8 cellular contexts compared by ENCODE assay signal in the genomic region with DNA sequence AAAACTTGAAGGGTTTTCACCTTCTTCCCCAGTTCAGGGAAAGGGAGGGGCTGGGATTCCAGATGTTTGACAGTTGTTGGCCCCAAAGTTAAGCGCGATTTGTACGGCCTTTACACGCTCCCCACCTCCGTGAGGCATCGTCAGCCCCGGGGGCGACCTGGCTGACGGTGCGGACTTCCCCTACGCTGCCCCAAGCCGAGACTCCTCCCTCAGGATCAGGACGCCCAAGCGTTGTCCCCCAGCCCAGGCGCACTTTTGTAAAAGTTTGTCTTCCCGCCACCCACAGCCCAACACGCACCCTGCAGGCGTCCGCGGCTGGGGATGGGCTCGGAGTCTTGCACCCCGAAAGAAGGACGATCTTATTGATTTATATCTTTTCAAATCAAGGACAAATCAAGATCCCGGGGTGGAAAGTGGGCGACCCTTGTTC. TPM values are rescaled to one million over a fixed set of nuclear protein-coding genes. Genes with fewer than 3 reads are reported as not detected.
DNase-seq lines count a peak whose midpoint lies in the region; ATAC-seq and TF ChIP-seq lines count a peak whose summit lies in the region.

No MANE protein-coding gene starts in this region.

- peak in 1 of 2 donors; percentile 57 for TF ChIP-seq POLR2A in thyroid gland (IDR thresholded peaks at IDR 0.05)

- peak overlapping the region; percentile 85 for H3K4me3 Mint-ChIP-seq in activated T-helper 1 cell treated with anti-CD3 and anti-CD28 coated beads, Interleukin-12 subunit alpha, Interleukin-12 subunit beta, Interleukin-2, Interleukin-4 antibody, amounts not matched to agents 30 ng/mL and 10 ng/mL and 1 ng/mL, durations not matched to agents 14 hours and 24 hours and 36 hours
- H3K4me3 Mint-ChIP-seq in nephron, result peak overlapping the region; percentile 94 to 98 (median 97)

- no peak for TF ChIP-seq CTCF in DOHH2 (IDR thresholded peaks at IDR 0.05; ENCODE audit: low read depth, low read length, poor library complexity, severe bottlenecking)
- no peak for TF ChIP-seq CTCF in fibroblast of the aortic adventitia (IDR thresholded peaks at IDR 0.05; ENCODE audit: insufficient read depth, low read length)
- no peak for TF ChIP-seq CTCF in nephron (IDR thresholded peaks at IDR 0.05; ENCODE audit: unreplicated experiment in 3 of 3)
- TF ChIP-seq CTCF in thyroid gland (IDR thresholded peaks at IDR 0.05), result no peak

- H3K4me2 ChIP-seq in DOHH2 (ENCODE audit: low read length), result peak overlapping the region; percentile 66

- DNase-seq in M059J (ENCODE audit: low read depth), result peak; percentile 29
- peak; percentile 20 for DNase-seq in activated T-helper 1 cell treated with anti-CD3 and anti-CD28 coated beads, Interleukin-12 subunit alpha, Interleukin-12 subunit beta, Interleukin-2, Interleukin-4 antibody, amounts not matched to agents 30 ng/mL and 10 ng/mL and 1 ng/mL, durations not matched to agents 14 hours and 24 hours and 36 hours (ENCODE audit: low spot score)
- DNase-seq in fibroblast of the aortic adventitia (ENCODE audit: low read depth), result peak; percentile 3
- DNase-seq in thyroid gland, result peak; percentile 55 to 68
- DNase-seq in DMS114 treated with DMSO at 0.1 percent for 48 hours (lab: John Stamatoyannopoulos, UW; ENCODE audit: unreplicated experiment), result no peak

- no peaks in the 10 kb centered on the region for H3K9me3 Mint-ChIP-seq in activated T-helper 1 cell treated with anti-CD3 and anti-CD28 coated beads, Interleukin-12 subunit alpha, Interleukin-12 subunit beta, Interleukin-2, Interleukin-4 antibody, amounts not matched to agents 30 ng/mL and 10 ng/mL and 1 ng/mL, durations not matched to agents 14 hours and 24 hours and 36 hours
- no peaks in the 10 kb centered on the region for H3K9me3 Mint-ChIP-seq in nephron

- H3K4me1 Mint-ChIP-seq in activated T-helper 1 cell treated with anti-CD3 and anti-CD28 coated beads, Interleukin-12 subunit alpha, Interleukin-12 subunit beta, Interleukin-2, Interleukin-4 antibody, amounts not matched to agents 30 ng/mL and 10 ng/mL and 1 ng/mL, durations not matched to agents 14 hours and 24 hours and 36 hours (ENCODE audit: low read depth), result peaks cover 10% of the 10 kb centered on the region
- peaks cover 42% of the 10 kb centered on the region for H3K4me1 Mint-ChIP-seq in nephron

- peak; percentile 52 for ATAC-seq in GM21723 (IDR thresholded peaks at IDR 0.05; ENCODE audit: unreplicated experiment)

- H3F3A ChIP-seq in DOHH2 (ENCODE audit: control insufficient read depth, insufficient read depth), result no peaks in the 10 kb centered on the region

- H3K27ac ChIP-seq in DOHH2 (ENCODE audit: low read depth, low read length), result no peak overlapping the region
- H3K27ac ChIP-seq in thyroid gland, result peak overlapping the region; percentile 91 to 92 (median 91)

- H3K4me3 ChIP-seq in DOHH2 (ENCODE audit: low read length) (peak overlapping the region; percentile 58), fibroblast of the aortic adventitia (ENCODE audit: low read depth, low read length) (peak overlapping the region; percentile 64), thyroid gland (replicated peaks in 1 of 3) (peak overlapping the region; percentile 24 to 96 (median 79))

- H3K27ac Mint-ChIP-seq in activated T-helper 1 cell treated with anti-CD3 and anti-CD28 coated beads, Interleukin-12 subunit alpha, Interleukin-12 subunit beta, Interleukin-2, Interleukin-4 antibody, amounts not matched to agents 30 ng/mL and 10 ng/mL and 1 ng/mL, durations not matched to agents 14 hours and 24 hours and 36 hours, result peak overlapping the region; percentile 61
- H3K27ac Mint-ChIP-seq in nephron, result peak overlapping the region; percentile 93 to 97 (median 95)

- intact Hi-C loops in activated T-helper 1 cell treated with anti-CD3 and anti-CD28 coated beads, Interleukin-12 subunit alpha, Interleukin-12 subunit beta, Interleukin-2, Interleukin-4 antibody, amounts not matched to agents 30 ng/mL and 10 ng/mL and 1 ng/mL, durations not matched to agents 14 hours and 24 hours and 36 hours (cut with micrococcal nuclease), result loop anchor here (1.0 to 5.0 kb wide), 8 partner anchors 19 to 582 kb away; a partner anchor contains a TSS
- intact Hi-C loops in thyroid gland (cut with DNase I), result loop anchor here (5.0 kb wide), 1 partner anchor 197 kb away; no protein-coding TSS in a partner anchor

- no peaks in the 10 kb centered on the region for H3K9me2 ChIP-seq in DOHH2 (replicated peaks; ENCODE audit: control insufficient read depth, low read length)

- peaks cover 49% of the 10 kb centered on the region for H3K27me3 Mint-ChIP-seq in activated T-helper 1 cell treated with anti-CD3 and anti-CD28 coated beads, Interleukin-12 subunit alpha, Interleukin-12 subunit beta, Interleukin-2, Interleukin-4 antibody, amounts not matched to agents 30 ng/mL and 10 ng/mL and 1 ng/mL, durations not matched to agents 14 hours and 24 hours and 36 hours (ENCODE audit: insufficient read depth)
- peaks cover 6% of the 10 kb centered on the region for H3K27me3 Mint-ChIP-seq in nephron (ENCODE audit: low read depth)

- 0% methylated on average over 22 to 25 of the region's 25 CpGs for WGBS in thyroid gland, 2 donors

- H3K9me3 ChIP-seq in DOHH2 (ENCODE audit: control insufficient read depth, insufficient read depth, low read length) (no peaks in the 10 kb centered on the region), thyroid gland (no peaks in the 10 kb centered on the region)

- no peaks in the 10 kb centered on the region for H3K36me3 Mint-ChIP-seq in activated T-helper 1 cell treated with anti-CD3 and anti-CD28 coated beads, Interleukin-12 subunit alpha, Interleukin-12 subunit beta, Interleukin-2, Interleukin-4 antibody, amounts not matched to agents 30 ng/mL and 10 ng/mL and 1 ng/mL, durations not matched to agents 14 hours and 24 hours and 36 hours (ENCODE audit: low read depth)
- peaks cover 14% of the 10 kb centered on the region for H3K36me3 Mint-ChIP-seq in nephron (ENCODE audit: low read depth)

- H3K4me1 ChIP-seq in DOHH2 (ENCODE audit: control insufficient read depth, low read length), result peaks cover 9% of the 10 kb centered on the region; the same call in 1 of the 2 replicates
- H3K4me1 ChIP-seq in thyroid gland, result peaks cover 20 to 28% of the 10 kb centered on the region in 2 donors

- H3K27me3 ChIP-seq in DOHH2 (ENCODE audit: control insufficient read depth, low read length) (peaks cover 56% of the 10 kb centered on the region), thyroid gland (no peaks in the 10 kb centered on the region)

- H3K36me3 ChIP-seq in DOHH2 (ENCODE audit: control insufficient read depth, low read length) (no peaks in the 10 kb centered on the region), thyroid gland (no peaks in the 10 kb centered on the region)

- no peaks in the 10 kb centered on the region for H3K79me2 ChIP-seq in DOHH2 (ENCODE audit: control insufficient read depth, low read length)

- H4K20me1 ChIP-seq in DOHH2 (ENCODE audit: control insufficient read depth, insufficient read depth, low read depth, low read length), result no peaks in the 10 kb centered on the region

RNA-seq across cellular contexts. Expression of a gene that starts 0.7 kb away (rescaled TPM):
- total RNA-seq in M059J (2014; rRNA removed; shearing (Covaris generic)), result 0.15 and 0.25 TPM in 2 replicates
- total RNA-seq in activated T-helper 1 cell treated with anti-CD3 and anti-CD28 coated beads, Interleukin-12 subunit alpha, Interleukin-12 subunit beta, Interleukin-2, Interleukin-4 antibody, amounts not matched to agents 30 ng/mL and 10 ng/mL and 1 ng/mL, durations not matched to agents 14 hours and 24 hours and 36 hours, result 0.17 and 0.26 TPM in 2 replicates
- total RNA-seq in fibroblast of the aortic adventitia (ENCODE audit: low replicate concordance) (under 0.01 and 0.25 TPM in 2 replicates), thyroid gland (10 to 100 TPM in 3 of 4 donors, 1 to 10 TPM in 1; 9.8 to 17.6 (median 14.6) TPM)

RNA-seq across cellular contexts. Expression of a gene that starts 4.8 kb away (rescaled TPM):
- total RNA-seq in M059J (2014; rRNA removed; shearing (Covaris generic)), result not detected in 2 replicates
- total RNA-seq in activated T-helper 1 cell treated with anti-CD3 and anti-CD28 coated beads, Interleukin-12 subunit alpha, Interleukin-12 subunit beta, Interleukin-2, Interleukin-4 antibody, amounts not matched to agents 30 ng/mL and 10 ng/mL and 1 ng/mL, durations not matched to agents 14 hours and 24 hours and 36 hours, result not detected in 2 replicates
- total RNA-seq in fibroblast of the aortic adventitia (ENCODE audit: low replicate concordance), result not detected in 2 replicates
- not detected for total RNA-seq in thyroid gland

RNA-seq across cellular contexts. Expression of a gene that starts 44.4 kb away (rescaled TPM):
- total RNA-seq in M059J (2014; rRNA removed; shearing (Covaris generic)), result 2.9 and 5.8 TPM in 2 replicates
- 4.6 and 5.9 TPM in 2 replicates for total RNA-seq in activated T-helper 1 cell treated with anti-CD3 and anti-CD28 coated beads, Interleukin-12 subunit alpha, Interleukin-12 subunit beta, Interleukin-2, Interleukin-4 antibody, amounts not matched to agents 30 ng/mL and 10 ng/mL and 1 ng/mL, durations not matched to agents 14 hours and 24 hours and 36 hours
- 7.5 and 31.7 TPM in 2 replicates for total RNA-seq in fibroblast of the aortic adventitia (ENCODE audit: low replicate concordance)
- total RNA-seq in thyroid gland, result 10 to 100 TPM; 26.1 to 58.0 (median 49.5) TPM
